9 cellular contexts compared by ENCODE assay signal in genomic region chr3:129485681-129486056, GRCh38. TPM values are rescaled to one million over a fixed set of nuclear protein-coding genes. Genes with fewer than 3 reads are reported as not detected.
DNase-seq lines count a peak whose midpoint lies in the region; ATAC-seq, FAIRE-seq and TF ChIP-seq lines count a peak whose summit lies in the region.
"Had no signal": no experiment of that assay in that cellular context is flagged by ENCODE, and none has a peak within 500 bp of the region (broad histone marks: within the 10 kb centered on the region; RNA-seq: fewer than 3 reads in every experiment).

No MANE protein-coding gene starts in this region.

- WGBS in liver: 76% methylated on average over 8 of the region's 8 CpGs
- 92% methylated on average over 7 of the region's 8 CpGs for WGBS in HepG2 (ENCODE audit: low lambda C conversion rate)

- H3K27ac ChIP-seq in liver (ENCODE audit: low read depth in 1 of 2, low read length in 2 of 2) (peak overlapping the region in 1 of 2 donors; percentile 60), HepG2 (ENCODE audit: extremely low read length, insufficient read depth, low read length) (no peak overlapping the region)

- DNase-seq in HepG2 (ENCODE audit: low spot score): no peak
- peak; percentile 97 for DNase-seq in epithelial cell of esophagus (ENCODE audit: low read depth)
- DNase-seq in mucosa of descending colon: peak; percentile 50 to 87 (median 52)
- no peak for DNase-seq in SKM-1 treated with dmso at 0.1 percent for 144 hours (lab: John Stamatoyannopoulos, UW; ENCODE audit: unreplicated experiment)
- no peak for DNase-seq in NCI-H446 treated with DMSO at 0.1 percent for 48 hours (lab: John Stamatoyannopoulos, UW)
- no peak for DNase-seq in stimulated activated CD4-positive, alpha-beta T cell treated with anti-CD3 and anti-CD28 coated beads, Interleukin-2, amount 100 ng/mL, for 48 hours
- DNase-seq: ACHN had no signal

- FAIRE-seq in HepG2 (lab: Jason Lieb, UNC): no peak

- H3K36me3 ChIP-seq in liver (ENCODE audit: control insufficient read depth in 4 of 4, insufficient read depth in 3 of 4, low read depth in 1 of 4, low read length in 3 of 4): peaks cover 2 to 9% (median 5%) of the 10 kb centered on the region in 4 donors
- H3K36me3 ChIP-seq in HepG2 (replicated peaks in 1 of 2; ENCODE audit: control insufficient read depth in 1 of 2, insufficient read depth in 2 of 2, low read length in 2 of 2): peaks cover 0 to 9% of the 10 kb centered on the region in 2 experiments; a peak in 3 of 5 replicates
- no peaks in the 10 kb centered on the region for H3K36me3 ChIP-seq in mucosa of descending colon (ENCODE audit: low read depth)

- H3K4me1 ChIP-seq in liver (ENCODE audit: control insufficient read depth in 4 of 4, insufficient read depth in 4 of 4, low read length in 3 of 4) (peaks cover 0 to 11% (median 7%) of the 10 kb centered on the region in 4 donors), HepG2 (ENCODE audit: insufficient read depth, low read length) (peaks cover 5% of the 10 kb centered on the region), mucosa of descending colon (ENCODE audit: low read depth) (no peaks in the 10 kb centered on the region)

- no peaks in the 10 kb centered on the region for H3K9me3 ChIP-seq in liver (ENCODE audit: control insufficient read depth in 4 of 4, low read length in 3 of 4)
- H3K9me3 ChIP-seq in HepG2 (ENCODE audit: low read length): no peaks in the 10 kb centered on the region
- no peaks in the 10 kb centered on the region for H3K9me3 ChIP-seq in mucosa of descending colon

- in situ Hi-C loops in HepG2 (cut with HindIII; ENCODE audit: extremely low pct_ligation_motif_present, low pct_unique_long_range_greater_than_20kb): no loop called here

- H3K9ac ChIP-seq in liver (ENCODE audit: low read depth in 1 of 2, low read length in 2 of 2) (no peak overlapping the region), HepG2 (ENCODE audit: insufficient read depth, low read depth, low read length) (no peak overlapping the region)

- H3K79me2 ChIP-seq in HepG2 (ENCODE audit: insufficient read depth, low read length): no peaks in the 10 kb centered on the region

- no peak overlapping the region for H3K4me2 ChIP-seq in HepG2 (ENCODE audit: low read depth, low read length)

- no peak overlapping the region for H2AFZ ChIP-seq in HepG2 (ENCODE audit: low read length)

- ATAC-seq in HepG2 (no peak), mucosa of descending colon (peak; percentile 51), HG03196 (IDR thresholded peaks at IDR 0.05; ENCODE audit: unreplicated experiment) (no peak)

- TF ChIP-seq EP300 in HepG2 (IDR thresholded peaks at IDR 0.05; ENCODE audit: low read depth in 2 of 2, low read length in 2 of 2) (no peak), HepG2 (CRISPR knock-in tag; IDR thresholded peaks at IDR 0.05; ENCODE audit: borderline replicate concordance) (no peak)

- intact Hi-C loops in HepG2 (cut with micrococcal nuclease; ENCODE audit: unreplicated experiment): no loop called here
- intact Hi-C loops in mucosa of descending colon (cut with DNase I, micrococcal nuclease): no loop called here

- CTCF ChIA-PET in HepG2 (lab: Yijun Ruan, JAX; ENCODE audit: low intra/inter-chr PET ratio, low total read pairs): no interaction called here

- H3K27me3 ChIP-seq in liver (ENCODE audit: control insufficient read depth in 4 of 4, insufficient read depth in 4 of 4, low read length in 3 of 4) (no peaks in the 10 kb centered on the region), HepG2 (ENCODE audit: control insufficient read depth in 1 of 2, insufficient read depth in 2 of 2, low read length in 2 of 2) (no peaks in the 10 kb centered on the region)

- peak in 1 of 2 donors; percentile 18 for TF ChIP-seq RAD21 in liver (IDR thresholded peaks at IDR 0.05)
- no peak for TF ChIP-seq RAD21 in HepG2 (CRISPR knock-in tag; IDR thresholded peaks at IDR 0.05)

- H4K20me1 ChIP-seq in HepG2 (ENCODE audit: insufficient read depth, low read length): no peaks in the 10 kb centered on the region

- no peak for TF ChIP-seq CTCF in liver (IDR thresholded peaks at IDR 0.05; ENCODE audit: low read depth, low read length, missing input control)
- TF ChIP-seq CTCF in HepG2 (CRISPR knock-in tag; IDR thresholded peaks at IDR 0.05): no peak
- no peak for TF ChIP-seq CTCF in epithelial cell of esophagus (IDR thresholded peaks at IDR 0.05; ENCODE audit: insufficient read depth, low read depth, low read length, missing control alignments)
- TF ChIP-seq CTCF in mucosa of descending colon (IDR thresholded peaks at IDR 0.05): no peak

- no TSS peak for BruUV-seq in HepG2 (replicated peaks; lab: Mats Ljungman, UMichigan)

- POLR2A ChIA-PET in HepG2 (lab: Yijun Ruan, JAX): no interaction called here

- H3K4me3 ChIP-seq in liver (ENCODE audit: low read depth in 1 of 3, low read length in 3 of 3) (no peak overlapping the region), HepG2 (replicated peaks in 1 of 3; ENCODE audit: insufficient read depth in 1 of 3, low read depth in 2 of 3, low read length in 3 of 3) (no peak overlapping the region), epithelial cell of esophagus (ENCODE audit: low read length) (no peak overlapping the region), mucosa of descending colon (no peak overlapping the region)

- no peak for TF ChIP-seq POLR2A in HepG2 (IDR thresholded peaks at IDR 0.05; ENCODE audit: insufficient read depth in 1 of 2, low read depth in 2 of 2, low read length in 2 of 2)

RNA-seq across cellular contexts. Expression of gene RHO, which starts 42.8 kb away (rescaled TPM):
- total RNA-seq in liver (not detected), HepG2 (2016; rRNA removed; fragmentation: Illumina TruSeq; extraction: Trizol) (not detected in 2 replicates), mucosa of descending colon (not detected)
- polyA plus RNA-seq in liver (not detected), HepG2 (2011; rRNA removed) (not detected in 2 replicates)
- total RNA-seq in HepG2 (2016; cell fraction: cytosol; rRNA removed; fragmentation: Illumina TruSeq; extraction: Trizol; ENCODE audit: low read depth): not detected in 2 replicates
- total RNA-seq in HepG2 (2016; cell fraction: insoluble cytoplasmic fraction; rRNA removed; fragmentation: Illumina TruSeq; extraction: Trizol): not detected in 2 replicates
- not detected in 2 replicates for total RNA-seq in HepG2 (2016; cell fraction: membrane; rRNA removed; fragmentation: Illumina TruSeq; extraction: Trizol)
- total RNA-seq in HepG2 (2016; cell fraction: nucleus; rRNA removed; fragmentation: Illumina TruSeq; extraction: Trizol): not detected in 2 replicates
- polyA plus RNA-seq in HepG2 (2011; cell fraction: cytosol; rRNA removed): not detected in 2 replicates
- 0.05 TPM in 1 of 2 replicates, not detected in the other for polyA plus RNA-seq in HepG2 (2011; cell fraction: nucleus; rRNA removed)
- not detected in 2 replicates for polyA plus RNA-seq in HepG2 (2012)
- not detected in 2 replicates for polyA plus RNA-seq in HepG2 (2016; cell fraction: cytosol; fragmentation: Illumina TruSeq; extraction: Trizol; ENCODE audit: low read depth)
- polyA plus RNA-seq in HepG2 (2016; cell fraction: insoluble cytoplasmic fraction; fragmentation: Illumina TruSeq; extraction: Trizol; ENCODE audit: low read depth): not detected in 2 replicates
- polyA plus RNA-seq in HepG2 (2016; cell fraction: membrane; fragmentation: Illumina TruSeq; extraction: Trizol; ENCODE audit: low read depth): not detected in 2 replicates
- not detected in 2 replicates for polyA plus RNA-seq in HepG2 (2016; cell fraction: nucleus; fragmentation: Illumina TruSeq; extraction: Trizol; ENCODE audit: insufficient read depth, low read depth)
- polyA minus RNA-seq in HepG2 (2011; rRNA and poly(A)+ RNA removed; ENCODE audit: low replicate concordance): not detected in 2 replicates
- not detected in 2 replicates for polyA minus RNA-seq in HepG2 (2011; cell fraction: cytosol; rRNA and poly(A)+ RNA removed)
- not detected in 2 replicates for polyA minus RNA-seq in HepG2 (2011; cell fraction: nucleus; rRNA and poly(A)+ RNA removed)

RNA-seq across cellular contexts. Expression of gene IFT122, which starts 45.6 kb away (rescaled TPM):
- total RNA-seq in liver (10 to 100 TPM; 14.9 to 25.8 TPM), HepG2 (2016; rRNA removed; fragmentation: Illumina TruSeq; extraction: Trizol) (10.3 and 10.8 TPM in 2 replicates), mucosa of descending colon (10 to 100 TPM; 24.6 to 35.0 (median 29.6) TPM)
- polyA plus RNA-seq in liver (1 to 10 TPM; 3.3 to 6.3 TPM), HepG2 (2011; rRNA removed) (9.1 and 10.1 TPM in 2 replicates)
- 1.7 and 3.1 TPM in 2 replicates for total RNA-seq in HepG2 (2016; cell fraction: cytosol; rRNA removed; fragmentation: Illumina TruSeq; extraction: Trizol; ENCODE audit: low read depth)
- 9.7 and 10.0 TPM in 2 replicates for total RNA-seq in HepG2 (2016; cell fraction: insoluble cytoplasmic fraction; rRNA removed; fragmentation: Illumina TruSeq; extraction: Trizol)
- total RNA-seq in HepG2 (2016; cell fraction: membrane; rRNA removed; fragmentation: Illumina TruSeq; extraction: Trizol): 3.2 and 3.8 TPM in 2 replicates
- 13.1 and 17.6 TPM in 2 replicates for total RNA-seq in HepG2 (2016; cell fraction: nucleus; rRNA removed; fragmentation: Illumina TruSeq; extraction: Trizol)
- polyA plus RNA-seq in HepG2 (2011; cell fraction: cytosol; rRNA removed): 6.0 and 7.1 TPM in 2 replicates
- polyA plus RNA-seq in HepG2 (2011; cell fraction: nucleus; rRNA removed): 39.5 and 68.7 TPM in 2 replicates
- polyA plus RNA-seq in HepG2 (2012): 8.5 and 8.9 TPM in 2 replicates
- polyA plus RNA-seq in HepG2 (2016; cell fraction: cytosol; fragmentation: Illumina TruSeq; extraction: Trizol; ENCODE audit: low read depth): 1.0 and 2.0 TPM in 2 replicates
- 6.8 and 7.9 TPM in 2 replicates for polyA plus RNA-seq in HepG2 (2016; cell fraction: insoluble cytoplasmic fraction; fragmentation: Illumina TruSeq; extraction: Trizol; ENCODE audit: low read depth)
- polyA plus RNA-seq in HepG2 (2016; cell fraction: membrane; fragmentation: Illumina TruSeq; extraction: Trizol; ENCODE audit: low read depth): 1.5 and 2.2 TPM in 2 replicates
- polyA plus RNA-seq in HepG2 (2016; cell fraction: nucleus; fragmentation: Illumina TruSeq; extraction: Trizol; ENCODE audit: insufficient read depth, low read depth): 31.1 and 32.0 TPM in 2 replicates
- polyA minus RNA-seq in HepG2 (2011; rRNA and poly(A)+ RNA removed; ENCODE audit: low replicate concordance): 44.2 and 53.6 TPM in 2 replicates
- polyA minus RNA-seq in HepG2 (2011; cell fraction: cytosol; rRNA and poly(A)+ RNA removed): 4.7 and 7.2 TPM in 2 replicates
- polyA minus RNA-seq in HepG2 (2011; cell fraction: nucleus; rRNA and poly(A)+ RNA removed): 22.0 and 30.6 TPM in 2 replicates

RNA-seq across cellular contexts. Expression of gene MBD4, which starts 45.9 kb away (rescaled TPM):
- total RNA-seq in liver (10 to 100 TPM; 16.9 to 17.1 TPM), HepG2 (2016; rRNA removed; fragmentation: Illumina TruSeq; extraction: Trizol) (25.3 and 26.9 TPM in 2 replicates), mucosa of descending colon (10 to 100 TPM; 26.6 to 30.6 (median 27.2) TPM)
- polyA plus RNA-seq in liver (10 to 100 TPM; 17.4 to 24.8 TPM), HepG2 (2011; rRNA removed) (13.7 and 14.9 TPM in 2 replicates)
- 5.2 and 7.0 TPM in 2 replicates for total RNA-seq in HepG2 (2016; cell fraction: cytosol; rRNA removed; fragmentation: Illumina TruSeq; extraction: Trizol; ENCODE audit: low read depth)
- total RNA-seq in HepG2 (2016; cell fraction: insoluble cytoplasmic fraction; rRNA removed; fragmentation: Illumina TruSeq; extraction: Trizol): 25.0 and 27.0 TPM in 2 replicates
- total RNA-seq in HepG2 (2016; cell fraction: membrane; rRNA removed; fragmentation: Illumina TruSeq; extraction: Trizol): 11.5 and 12.6 TPM in 2 replicates
- 30.2 and 35.1 TPM in 2 replicates for total RNA-seq in HepG2 (2016; cell fraction: nucleus; rRNA removed; fragmentation: Illumina TruSeq; extraction: Trizol)
- 4.8 and 4.9 TPM in 2 replicates for polyA plus RNA-seq in HepG2 (2011; cell fraction: cytosol; rRNA removed)
- 22.5 and 26.7 TPM in 2 replicates for polyA plus RNA-seq in HepG2 (2011; cell fraction: nucleus; rRNA removed)
- 10.8 and 12.2 TPM in 2 replicates for polyA plus RNA-seq in HepG2 (2012)
- 1.9 and 2.1 TPM in 2 replicates for polyA plus RNA-seq in HepG2 (2016; cell fraction: cytosol; fragmentation: Illumina TruSeq; extraction: Trizol; ENCODE audit: low read depth)
- 21.7 and 24.1 TPM in 2 replicates for polyA plus RNA-seq in HepG2 (2016; cell fraction: insoluble cytoplasmic fraction; fragmentation: Illumina TruSeq; extraction: Trizol; ENCODE audit: low read depth)
- polyA plus RNA-seq in HepG2 (2016; cell fraction: membrane; fragmentation: Illumina TruSeq; extraction: Trizol; ENCODE audit: low read depth): 4.6 and 5.5 TPM in 2 replicates
- 43.7 and 51.7 TPM in 2 replicates for polyA plus RNA-seq in HepG2 (2016; cell fraction: nucleus; fragmentation: Illumina TruSeq; extraction: Trizol; ENCODE audit: insufficient read depth, low read depth)
- 6.9 and 16.7 TPM in 2 replicates for polyA minus RNA-seq in HepG2 (2011; rRNA and poly(A)+ RNA removed; ENCODE audit: low replicate concordance)
- polyA minus RNA-seq in HepG2 (2011; cell fraction: cytosol; rRNA and poly(A)+ RNA removed): 4.8 and 6.9 TPM in 2 replicates
- 32.4 and 39.8 TPM in 2 replicates for polyA minus RNA-seq in HepG2 (2011; cell fraction: nucleus; rRNA and poly(A)+ RNA removed)

RNA-seq across cellular contexts. Expression of gene EFCAB12, which starts 57.2 kb away (rescaled TPM):
- under 1 TPM; 0.37 to 0.67 TPM for total RNA-seq in liver
- 1 to 10 TPM in 1 of 2 donors, under 1 TPM in 1; 0.62 to 2.4 TPM for polyA plus RNA-seq in liver
- total RNA-seq in HepG2 (2016; rRNA removed; fragmentation: Illumina TruSeq; extraction: Trizol): 0.11 and 0.31 TPM in 2 replicates
- 0.18 TPM in 1 of 2 replicates, not detected in the other for total RNA-seq in HepG2 (2016; cell fraction: cytosol; rRNA removed; fragmentation: Illumina TruSeq; extraction: Trizol; ENCODE audit: low read depth)
- 0.07 and 0.26 TPM in 2 replicates for total RNA-seq in HepG2 (2016; cell fraction: insoluble cytoplasmic fraction; rRNA removed; fragmentation: Illumina TruSeq; extraction: Trizol)
- total RNA-seq in HepG2 (2016; cell fraction: membrane; rRNA removed; fragmentation: Illumina TruSeq; extraction: Trizol): 0.14 and 0.15 TPM in 2 replicates
- total RNA-seq in HepG2 (2016; cell fraction: nucleus; rRNA removed; fragmentation: Illumina TruSeq; extraction: Trizol): 0.34 and 0.50 TPM in 2 replicates
- 2.4 and 2.9 TPM in 2 replicates for polyA plus RNA-seq in HepG2 (2011; rRNA removed)
- 1.3 and 1.4 TPM in 2 replicates for polyA plus RNA-seq in HepG2 (2011; cell fraction: cytosol; rRNA removed)
- 9.6 and 10.2 TPM in 2 replicates for polyA plus RNA-seq in HepG2 (2011; cell fraction: nucleus; rRNA removed)
- 2.4 and 3.5 TPM in 2 replicates for polyA plus RNA-seq in HepG2 (2012)
- polyA plus RNA-seq in HepG2 (2016; cell fraction: cytosol; fragmentation: Illumina TruSeq; extraction: Trizol; ENCODE audit: low read depth): 0.06 and 0.17 TPM in 2 replicates
- 0.33 and 0.35 TPM in 2 replicates for polyA plus RNA-seq in HepG2 (2016; cell fraction: insoluble cytoplasmic fraction; fragmentation: Illumina TruSeq; extraction: Trizol; ENCODE audit: low read depth)
- 0.15 and 0.24 TPM in 2 replicates for polyA plus RNA-seq in HepG2 (2016; cell fraction: membrane; fragmentation: Illumina TruSeq; extraction: Trizol; ENCODE audit: low read depth)
- polyA plus RNA-seq in HepG2 (2016; cell fraction: nucleus; fragmentation: Illumina TruSeq; extraction: Trizol; ENCODE audit: insufficient read depth, low read depth): 0.92 and 1.5 TPM in 2 replicates
- 1.9 and 2.0 TPM in 2 replicates for polyA minus RNA-seq in HepG2 (2011; rRNA and poly(A)+ RNA removed; ENCODE audit: low replicate concordance)
- polyA minus RNA-seq in HepG2 (2011; cell fraction: cytosol; rRNA and poly(A)+ RNA removed): 0.70 and 0.89 TPM in 2 replicates
- polyA minus RNA-seq in HepG2 (2011; cell fraction: nucleus; rRNA and poly(A)+ RNA removed): 3.9 and 4.8 TPM in 2 replicates
- total RNA-seq in mucosa of descending colon: under 1 TPM; 0.38 to 0.69 (median 0.58) TPM

RNA-seq across cellular contexts. Expression of gene H1-8, which starts 57.3 kb away (rescaled TPM):
- total RNA-seq in liver (not detected), HepG2 (2016; rRNA removed; fragmentation: Illumina TruSeq; extraction: Trizol) (not detected in 2 replicates), mucosa of descending colon (not detected)
- polyA plus RNA-seq in liver (not detected), HepG2 (2011; rRNA removed) (0.08 TPM in 1 of 2 replicates, not detected in the other)
- not detected in 2 replicates for total RNA-seq in HepG2 (2016; cell fraction: cytosol; rRNA removed; fragmentation: Illumina TruSeq; extraction: Trizol; ENCODE audit: low read depth)
- total RNA-seq in HepG2 (2016; cell fraction: insoluble cytoplasmic fraction; rRNA removed; fragmentation: Illumina TruSeq; extraction: Trizol): not detected in 2 replicates
- total RNA-seq in HepG2 (2016; cell fraction: membrane; rRNA removed; fragmentation: Illumina TruSeq; extraction: Trizol): not detected in 2 replicates
- total RNA-seq in HepG2 (2016; cell fraction: nucleus; rRNA removed; fragmentation: Illumina TruSeq; extraction: Trizol): not detected in 2 replicates
- 0.09 and 0.12 TPM in 2 replicates for polyA plus RNA-seq in HepG2 (2011; cell fraction: cytosol; rRNA removed)
- polyA plus RNA-seq in HepG2 (2011; cell fraction: nucleus; rRNA removed): not detected in 2 replicates
- polyA plus RNA-seq in HepG2 (2012): not detected in 2 replicates
- polyA plus RNA-seq in HepG2 (2016; cell fraction: cytosol; fragmentation: Illumina TruSeq; extraction: Trizol; ENCODE audit: low read depth): not detected in 2 replicates
- polyA plus RNA-seq in HepG2 (2016; cell fraction: insoluble cytoplasmic fraction; fragmentation: Illumina TruSeq; extraction: Trizol; ENCODE audit: low read depth): not detected in 2 replicates
- not detected in 2 replicates for polyA plus RNA-seq in HepG2 (2016; cell fraction: membrane; fragmentation: Illumina TruSeq; extraction: Trizol; ENCODE audit: low read depth)
- not detected in 2 replicates for polyA plus RNA-seq in HepG2 (2016; cell fraction: nucleus; fragmentation: Illumina TruSeq; extraction: Trizol; ENCODE audit: insufficient read depth, low read depth)
- not detected in 2 replicates for polyA minus RNA-seq in HepG2 (2011; rRNA and poly(A)+ RNA removed; ENCODE audit: low replicate concordance)
- polyA minus RNA-seq in HepG2 (2011; cell fraction: cytosol; rRNA and poly(A)+ RNA removed): not detected in 2 replicates
- polyA minus RNA-seq in HepG2 (2011; cell fraction: nucleus; rRNA and poly(A)+ RNA removed): not detected in 2 replicates

Comparison
In these comparisons a context has a peak if more than half of its experiments do, and no peak if none do; other contexts are left out.
1. DNase-seq: peak in epithelial cell of esophagus (single experiment) and mucosa of descending colon (3 of 3); none in HepG2 (single experiment), SKM-1 treated with dmso at 0.1 percent for 144 hours (single experiment), NCI-H446 treated with DMSO at 0.1 percent for 48 hours (single experiment) and stimulated activated CD4-positive, alpha-beta T cell treated with anti-CD3 and anti-CD28 coated beads, Interleukin-2, amount 100 ng/mL, for 48 hours (0 of 2).